Comparison of ENCODE assay signal across 1 cellular context in genomic region chr10:103658049-103658577, GRCh38.
TF ChIP-seq lines count a peak whose summit lies in the region.

No MANE protein-coding gene starts in this region.

TF ChIP-seq in HepG2, 621 proteins besides CTCF, POLR2A, EP300 and RAD21 (continued from another document and continues in another):
- TF ChIP-seq ZNF574 (CRISPR knock-in tag; IDR thresholded peaks at IDR 0.05) = peak; percentile 28; the same call in 1 of the 2 replicates
- peak; percentile 56 for TF ChIP-seq TCF7 (IDR thresholded peaks at IDR 0.05; ENCODE audit: low read depth)
- TF ChIP-seq JUNB (CRISPR knock-in tag; IDR thresholded peaks at IDR 0.05; ENCODE audit: borderline replicate concordance) = no peak; the same call in 1 of the 2 replicates
- TF ChIP-seq ZNF891 (CRISPR knock-in tag; IDR thresholded peaks at IDR 0.05) = no peak
- TF ChIP-seq CREBL2 (CRISPR knock-in tag; IDR thresholded peaks at IDR 0.05; ENCODE audit: borderline replicate concordance) = no peak
- TF ChIP-seq, protein P1, sequence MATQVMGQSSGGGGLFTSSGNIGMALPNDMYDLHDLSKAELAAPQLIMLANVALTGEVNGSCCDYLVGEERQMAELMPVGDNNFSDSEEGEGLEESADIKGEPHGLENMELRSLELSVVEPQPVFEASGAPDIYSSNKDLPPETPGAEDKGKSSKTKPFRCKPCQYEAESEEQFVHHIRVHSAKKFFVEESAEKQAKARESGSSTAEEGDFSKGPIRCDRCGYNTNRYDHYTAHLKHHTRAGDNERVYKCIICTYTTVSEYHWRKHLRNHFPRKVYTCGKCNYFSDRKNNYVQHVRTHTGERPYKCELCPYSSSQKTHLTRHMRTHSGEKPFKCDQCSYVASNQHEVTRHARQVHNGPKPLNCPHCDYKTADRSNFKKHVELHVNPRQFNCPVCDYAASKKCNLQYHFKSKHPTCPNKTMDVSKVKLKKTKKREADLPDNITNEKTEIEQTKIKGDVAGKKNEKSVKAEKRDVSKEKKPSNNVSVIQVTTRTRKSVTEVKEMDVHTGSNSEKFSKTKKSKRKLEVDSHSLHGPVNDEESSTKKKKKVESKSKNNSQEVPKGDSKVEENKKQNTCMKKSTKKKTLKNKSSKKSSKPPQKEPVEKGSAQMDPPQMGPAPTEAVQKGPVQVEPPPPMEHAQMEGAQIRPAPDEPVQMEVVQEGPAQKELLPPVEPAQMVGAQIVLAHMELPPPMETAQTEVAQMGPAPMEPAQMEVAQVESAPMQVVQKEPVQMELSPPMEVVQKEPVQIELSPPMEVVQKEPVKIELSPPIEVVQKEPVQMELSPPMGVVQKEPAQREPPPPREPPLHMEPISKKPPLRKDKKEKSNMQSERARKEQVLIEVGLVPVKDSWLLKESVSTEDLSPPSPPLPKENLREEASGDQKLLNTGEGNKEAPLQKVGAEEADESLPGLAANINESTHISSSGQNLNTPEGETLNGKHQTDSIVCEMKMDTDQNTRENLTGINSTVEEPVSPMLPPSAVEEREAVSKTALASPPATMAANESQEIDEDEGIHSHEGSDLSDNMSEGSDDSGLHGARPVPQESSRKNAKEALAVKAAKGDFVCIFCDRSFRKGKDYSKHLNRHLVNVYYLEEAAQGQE (IDR thresholded peaks at IDR 0.05; ENCODE audit: borderline replicate concordance in 1 of 2, low read depth in 1 of 2, low read length in 2 of 2) = 0 out of 4 replicates have a peak, but pooled peaks of 1 of the 2 experiments have one; percentile 20
- TF ChIP-seq POLR2AphosphoS5 (IDR thresholded peaks at IDR 0.05; ENCODE audit: low read depth, low read length) = peak; percentile 39
- peak; percentile 95 for TF ChIP-seq HNRNPL (IDR thresholded peaks at IDR 0.05; ENCODE audit: low read depth, low read length)
- TF ChIP-seq ZMYM2 (CRISPR knock-in tag; IDR thresholded peaks at IDR 0.05) = peak; percentile 35; the same call in 1 of the 2 replicates
- TF ChIP-seq, protein P2, sequence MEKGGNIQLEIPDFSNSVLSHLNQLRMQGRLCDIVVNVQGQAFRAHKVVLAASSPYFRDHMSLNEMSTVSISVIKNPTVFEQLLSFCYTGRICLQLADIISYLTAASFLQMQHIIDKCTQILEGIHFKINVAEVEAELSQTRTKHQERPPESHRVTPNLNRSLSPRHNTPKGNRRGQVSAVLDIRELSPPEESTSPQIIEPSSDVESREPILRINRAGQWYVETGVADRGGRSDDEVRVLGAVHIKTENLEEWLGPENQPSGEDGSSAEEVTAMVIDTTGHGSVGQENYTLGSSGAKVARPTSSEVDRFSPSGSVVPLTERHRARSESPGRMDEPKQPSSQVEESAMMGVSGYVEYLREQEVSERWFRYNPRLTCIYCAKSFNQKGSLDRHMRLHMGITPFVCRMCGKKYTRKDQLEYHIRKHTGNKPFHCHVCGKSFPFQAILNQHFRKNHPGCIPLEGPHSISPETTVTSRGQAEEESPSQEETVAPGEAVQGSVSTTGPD (CRISPR knock-in tag; IDR thresholded peaks at IDR 0.05) = 0 out of 2 replicates have a peak, but pooled peaks have one; percentile 33
- TF ChIP-seq HMGA1 (CRISPR knock-in tag; conservative IDR thresholded peaks at IDR 0.05) = no peak
- no peak for TF ChIP-seq HNRNPK (IDR thresholded peaks at IDR 0.05; ENCODE audit: low read depth, low read length, poor library complexity, severe bottlenecking)
- no peak for TF ChIP-seq RBM39 (IDR thresholded peaks at IDR 0.05; ENCODE audit: low read depth, low read length, poor library complexity, severe bottlenecking)
- TF ChIP-seq ZNF225 (CRISPR knock-in tag; IDR thresholded peaks at IDR 0.05) = no peak
- no peak for TF ChIP-seq EEA1 (CRISPR knock-in tag; IDR thresholded peaks at IDR 0.05; ENCODE audit: borderline replicate concordance)
- no peak for TF ChIP-seq ZFAT (CRISPR knock-in tag; conservative IDR thresholded peaks at IDR 0.05)
- TF ChIP-seq YEATS4 (CRISPR knock-in tag; IDR thresholded peaks at IDR 0.05; ENCODE audit: borderline replicate concordance) = peak; percentile 35; the same call in 1 of the 2 replicates
- TF ChIP-seq FOSL2 (CRISPR knock-in tag; IDR thresholded peaks at IDR 0.05) = peak; percentile 58
- TF ChIP-seq HHEX (CRISPR knock-in tag; IDR thresholded peaks at IDR 0.05) = no peak
- TF ChIP-seq ZNF180 (CRISPR knock-in tag; IDR thresholded peaks at IDR 0.05; ENCODE audit: borderline replicate concordance, low read depth) = no peak
- no peak for TF ChIP-seq FIP1L1 (IDR thresholded peaks at IDR 0.05; ENCODE audit: borderline replicate concordance, insufficient read depth, low read depth, low read length)
- TF ChIP-seq PPARG (CRISPR knock-in tag; conservative IDR thresholded peaks at IDR 0.05) = no peak
- TF ChIP-seq ZNF589 (CRISPR knock-in tag; conservative IDR thresholded peaks at IDR 0.05) = no peak
- no peak for TF ChIP-seq SIN3A (IDR thresholded peaks at IDR 0.05; ENCODE audit: borderline replicate concordance, low read depth, low read length)
- TF ChIP-seq GLMP (CRISPR knock-in tag; IDR thresholded peaks at IDR 0.05; ENCODE audit: borderline replicate concordance) = no peak
- TF ChIP-seq, protein P3, sequence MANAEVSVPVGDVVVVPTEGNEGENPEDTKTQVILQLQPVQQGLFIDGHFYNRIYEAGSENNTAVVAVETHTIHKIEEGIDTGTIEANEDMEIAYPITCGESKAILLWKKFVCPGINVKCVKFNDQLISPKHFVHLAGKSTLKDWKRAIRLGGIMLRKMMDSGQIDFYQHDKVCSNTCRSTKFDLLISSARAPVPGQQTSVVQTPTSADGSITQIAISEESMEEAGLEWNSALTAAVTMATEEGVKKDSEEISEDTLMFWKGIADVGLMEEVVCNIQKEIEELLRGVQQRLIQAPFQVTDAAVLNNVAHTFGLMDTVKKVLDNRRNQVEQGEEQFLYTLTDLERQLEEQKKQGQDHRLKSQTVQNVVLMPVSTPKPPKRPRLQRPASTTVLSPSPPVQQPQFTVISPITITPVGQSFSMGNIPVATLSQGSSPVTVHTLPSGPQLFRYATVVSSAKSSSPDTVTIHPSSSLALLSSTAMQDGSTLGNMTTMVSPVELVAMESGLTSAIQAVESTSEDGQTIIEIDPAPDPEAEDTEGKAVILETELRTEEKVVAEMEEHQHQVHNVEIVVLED (CRISPR knock-in tag; IDR thresholded peaks at IDR 0.05; ENCODE audit: borderline replicate concordance) = no peak
- TF ChIP-seq, protein P4, sequence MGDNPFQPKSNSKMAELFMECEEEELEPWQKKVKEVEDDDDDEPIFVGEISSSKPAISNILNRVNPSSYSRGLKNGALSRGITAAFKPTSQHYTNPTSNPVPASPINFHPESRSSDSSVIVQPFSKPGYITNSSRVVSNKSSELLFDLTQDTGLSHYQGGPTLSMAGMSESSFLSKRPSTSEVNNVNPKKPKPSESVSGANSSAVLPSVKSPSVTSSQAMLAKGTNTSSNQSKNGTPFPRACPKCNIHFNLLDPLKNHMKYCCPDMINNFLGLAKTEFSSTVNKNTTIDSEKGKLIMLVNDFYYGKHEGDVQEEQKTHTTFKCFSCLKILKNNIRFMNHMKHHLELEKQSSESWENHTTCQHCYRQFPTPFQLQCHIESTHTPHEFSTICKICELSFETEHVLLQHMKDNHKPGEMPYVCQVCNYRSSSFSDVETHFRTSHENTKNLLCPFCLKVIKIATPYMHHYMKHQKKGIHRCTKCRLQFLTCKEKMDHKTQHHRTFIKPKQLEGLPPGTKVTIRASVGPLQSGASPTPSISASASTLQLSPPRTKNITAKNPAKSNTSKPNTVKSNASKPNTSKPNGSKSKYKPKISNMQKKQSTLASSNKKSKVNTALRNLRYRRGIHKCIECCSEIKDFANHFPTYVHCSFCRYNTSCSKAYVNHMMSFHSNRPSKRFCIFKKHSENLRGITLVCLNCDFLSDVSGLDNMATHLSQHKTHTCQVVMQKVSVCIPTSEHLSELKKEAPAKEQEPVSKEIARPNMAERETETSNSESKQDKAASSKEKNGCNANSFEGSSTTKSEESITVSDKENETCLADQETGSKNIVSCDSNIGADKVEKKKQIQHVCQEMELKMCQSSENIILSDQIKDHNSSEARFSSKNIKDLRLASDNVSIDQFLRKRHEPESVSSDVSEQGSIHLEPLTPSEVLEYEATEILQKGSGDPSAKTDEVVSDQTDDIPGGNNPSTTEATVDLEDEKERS (CRISPR knock-in tag; IDR thresholded peaks at IDR 0.05) = no peak
- TF ChIP-seq CHD4 (IDR thresholded peaks at IDR 0.05; ENCODE audit: borderline replicate concordance, low read length) = 0 out of 2 replicates have a peak, but pooled peaks have one; percentile 26
- no peak for TF ChIP-seq CEBPZ (IDR thresholded peaks at IDR 0.05; ENCODE audit: low read length)
- no peak; the same call in 1 of the 2 replicates for TF ChIP-seq MYNN (CRISPR knock-in tag; IDR thresholded peaks at IDR 0.05; ENCODE audit: low read depth)
- no peak for TF ChIP-seq DR1 (CRISPR knock-in tag; IDR thresholded peaks at IDR 0.05)
- no peak for TF ChIP-seq ZFP37 (CRISPR knock-in tag; IDR thresholded peaks at IDR 0.05; ENCODE audit: borderline replicate concordance)
- TF ChIP-seq PLSCR1 (CRISPR knock-in tag; IDR thresholded peaks at IDR 0.05; ENCODE audit: borderline replicate concordance) = no peak
- TF ChIP-seq ZNF138 (CRISPR knock-in tag; IDR thresholded peaks at IDR 0.05; ENCODE audit: low read depth) = no peak
- no peak for TF ChIP-seq ZNF446 (CRISPR knock-in tag; IDR thresholded peaks at IDR 0.05)
- no peak for TF ChIP-seq ZFP36 (IDR thresholded peaks at IDR 0.05; ENCODE audit: borderline replicate concordance, low read depth, low read length, partially characterized antibody)
- 0 out of 2 replicates have a peak, but pooled peaks have one; percentile 23 for TF ChIP-seq ZNF124 (CRISPR knock-in tag; IDR thresholded peaks at IDR 0.05)
- no peak for TF ChIP-seq STAT5B (CRISPR knock-in tag; IDR thresholded peaks at IDR 0.05)
- TF ChIP-seq MAF1 (CRISPR knock-in tag; IDR thresholded peaks at IDR 0.05; ENCODE audit: borderline replicate concordance) = no peak
- TF ChIP-seq ZMAT5 (CRISPR knock-in tag; IDR thresholded peaks at IDR 0.05; ENCODE audit: borderline replicate concordance, low read depth) = no peak
- no peak for TF ChIP-seq ZNF441 (CRISPR knock-in tag; IDR thresholded peaks at IDR 0.05; ENCODE audit: borderline replicate concordance)
- TF ChIP-seq ZNF382 (CRISPR knock-in tag; IDR thresholded peaks at IDR 0.05; ENCODE audit: borderline replicate concordance) = no peak
- no peak for TF ChIP-seq STAG1 (CRISPR knock-in tag; IDR thresholded peaks at IDR 0.05)
- no peak for TF ChIP-seq HNRNPLL (IDR thresholded peaks at IDR 0.05; ENCODE audit: low read depth, low read length, poor library complexity, severe bottlenecking)
- no peak for TF ChIP-seq ZNF768 (CRISPR knock-in tag; IDR thresholded peaks at IDR 0.05)
